ENCODE assay signal across 18 cellular contexts in the genomic region with DNA sequence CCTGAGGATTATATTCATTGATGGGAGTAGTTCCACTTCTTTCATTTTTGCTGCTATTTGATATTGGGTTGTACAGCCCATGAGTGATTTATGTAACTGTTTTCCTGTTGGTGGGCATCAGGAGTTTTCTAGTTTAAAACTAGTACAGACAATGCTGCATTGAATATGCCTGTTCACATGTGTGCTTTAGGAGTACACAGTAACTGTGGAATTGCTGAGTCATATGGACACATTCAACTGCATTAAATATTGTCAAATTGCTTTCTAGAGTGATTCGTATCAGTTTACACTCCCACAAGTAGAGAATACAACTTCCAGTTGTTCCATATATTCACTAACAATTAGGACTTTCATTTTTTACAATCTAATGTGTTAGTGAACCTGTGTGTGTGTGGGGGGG. TPM values are rescaled to one million over a fixed set of nuclear protein-coding genes. Genes with fewer than 3 reads are reported as not detected.
A peak's percentile ranks its signal among the peaks of the same experiment; 100 is the strongest.
DNase-seq lines count a peak whose midpoint lies in the region; ATAC-seq, FAIRE-seq and TF ChIP-seq lines count a peak whose summit lies in the region.
"Had no signal": no experiment of that assay in that cellular context is flagged by ENCODE, and none has a peak within 500 bp of the region (broad histone marks: within the 10 kb centered on the region; RNA-seq: fewer than 3 reads in every experiment).

No MANE protein-coding gene starts in this region.

- H3K9me3 Mint-ChIP-seq in HFFc6 (peaks cover 9% of the 10 kb centered on the region), Caco-2 (ENCODE audit: unreplicated experiment) (peaks cover 6% of the 10 kb centered on the region)
- H3K9me3 Mint-ChIP-seq: stimulated activated naive CD8-positive, alpha-beta T cell treated with anti-CD3 and anti-CD28 coated beads, Interleukin-15, Interleukin-2, amounts not matched to agents 100 ng/mL and 50 ng/mL, for 24 hours had no signal

- H3K27ac Mint-ChIP-seq in HFFc6 (peak overlapping the region; percentile 73), Caco-2 (ENCODE audit: unreplicated experiment) (no peak overlapping the region)
- H3K27ac Mint-ChIP-seq: activated CD8-positive, alpha-beta T cell treated with anti-CD3 and anti-CD28 coated beads for 36 hours; stimulated activated naive CD8-positive, alpha-beta T cell treated with anti-CD3 and anti-CD28 coated beads, Interleukin-15, Interleukin-2, amounts not matched to agents 100 ng/mL and 50 ng/mL, for 24 hours had no signal

- BruUV-seq in Caco-2 (replicated peaks; lab: Mats Ljungman, UMichigan): no TSS peak

- H3K36me3 ChIP-seq in adipocyte (ENCODE audit: control insufficient read depth, insufficient read depth, low read length, severe bottlenecking): no peaks in the 10 kb centered on the region
- no peaks in the 10 kb centered on the region for H3K36me3 ChIP-seq in Caco-2 (ENCODE audit: control insufficient read depth, insufficient read depth, low read length)
- H3K36me3 ChIP-seq: neutrophil had no signal

- CTCF ChIA-PET in A549 (lab: Yijun Ruan, JAX) (no interaction called here), Caco-2 (lab: Charles Lee) (no interaction called here)

- H3K4me1 ChIP-seq in A549 (peaks cover 22% of the 10 kb centered on the region), adipocyte (ENCODE audit: control insufficient read depth, insufficient read depth, low read length) (peaks cover 12% of the 10 kb centered on the region), Caco-2 (no peaks in the 10 kb centered on the region)

- TF ChIP-seq POLR2A in A549 (IDR thresholded peaks at IDR 0.05; ENCODE audit: low read length): no peak

- H3K36me3 Mint-ChIP-seq in HFFc6 (ENCODE audit: low read depth): peaks cover 37% of the 10 kb centered on the region
- no peaks in the 10 kb centered on the region for H3K36me3 Mint-ChIP-seq in Caco-2 (ENCODE audit: insufficient read depth, unreplicated experiment)

- peaks cover 67% of the 10 kb centered on the region for H3K4me1 Mint-ChIP-seq in HFFc6 (ENCODE audit: low read depth)
- no peaks in the 10 kb centered on the region for H3K4me1 Mint-ChIP-seq in Caco-2 (ENCODE audit: low read depth, unreplicated experiment)

- peak in 1 of 2 experiments; percentile 65; a peak in 2 of 6 replicates for ATAC-seq in A549
- ATAC-seq in GM18520 (IDR thresholded peaks at IDR 0.05; ENCODE audit: unreplicated experiment): no peak
- ATAC-seq: activated CD8-positive, alpha-beta T cell treated with anti-CD3 and anti-CD28 coated beads for 36 hours; gastroesophageal sphincter had no signal

- peak; percentile 92 for FAIRE-seq in A549 (lab: Jason Lieb, UNC)

- no peak for TF ChIP-seq EP300 in A549 (IDR thresholded peaks at IDR 0.05)

- no peaks in the 10 kb centered on the region for H3K27me3 ChIP-seq in adipocyte (replicated peaks; ENCODE audit: control insufficient read depth, insufficient read depth, low read length)
- H3K27me3 ChIP-seq in Caco-2 (replicated peaks; ENCODE audit: control insufficient read depth, insufficient read depth, low read length): no peaks in the 10 kb centered on the region; the same call in 1 of the 2 replicates
- H3K27me3 ChIP-seq: gastroesophageal sphincter, neutrophil had no signal

- TF ChIP-seq CTCF in A549 (IDR thresholded peaks at IDR 0.05) (no peak), HFFc6 (IDR thresholded peaks at IDR 0.05) (no peak), fibroblast of pulmonary artery (IDR thresholded peaks at IDR 0.05; ENCODE audit: low read length, missing control alignments) (no peak), Caco-2 (IDR thresholded peaks at IDR 0.05; ENCODE audit: insufficient read depth in 1 of 2, low read depth in 1 of 2, low read length in 1 of 2, severe bottlenecking in 1 of 2, unreplicated experiment in 1 of 2) (no peak)

- H3K4me3 ChIP-seq in A549: no peak overlapping the region
- H3K4me3 ChIP-seq in adipocyte (ENCODE audit: low read length): no peak overlapping the region
- no peak overlapping the region for H3K4me3 ChIP-seq in fibroblast of pulmonary artery (replicated peaks; ENCODE audit: low read depth, low read length)
- no peak overlapping the region for H3K4me3 ChIP-seq in Caco-2 (ENCODE audit: low read depth, low read length)
- H3K4me3 ChIP-seq: gastroesophageal sphincter, skin epidermis had no signal

- DNase-seq in A549 (ENCODE audit: low read depth in 1 of 2, low spot score in 1 of 2): peak in 1 of 2 experiments; percentile 55
- DNase-seq in HFFc6: peak; percentile 38
- DNase-seq in adipocyte (ENCODE audit: low read depth): peak; percentile 59
- peak; percentile 60 for DNase-seq in fibroblast of pulmonary artery (ENCODE audit: low read depth)
- DNase-seq in Caco-2: no peak
- no peak for DNase-seq in NCI-H524 treated with DMSO at 0.1 percent for 48 hours (lab: John Stamatoyannopoulos, UW)
- DNase-seq in DMS114 treated with DMSO at 0.1 percent for 48 hours (lab: John Stamatoyannopoulos, UW; ENCODE audit: unreplicated experiment): no peak
- DNase-seq: activated CD8-positive, alpha-beta T cell treated with anti-CD3 and anti-CD28 coated beads for 36 hours; cortex of kidney; DND-41; NCI-H2081 treated with DMSO at 0.1 percent for 48 hours; NK-92 treated with Interleukin-12 subunit alpha and Interleukin-12 subunit beta, amount 100 ng/mL, for 24 hours had no signal

- no peak for TF ChIP-seq RAD21 in A549 (conservative IDR thresholded peaks at IDR 0.05 in 1 of 2, IDR thresholded peaks at IDR 0.05 in 1 of 2)

- intact Hi-C loops in Caco-2 (cut with micrococcal nuclease; ENCODE audit: unreplicated experiment): no loop called here

- WGBS in A549 (ENCODE audit: missing lambda C conversion rate): 13% methylated on average over 1 of the region's 1 CpG

- H3K4me3 Mint-ChIP-seq in HFFc6: no peak overlapping the region
- H3K4me3 Mint-ChIP-seq in Caco-2 (ENCODE audit: unreplicated experiment): no peak overlapping the region
- H3K4me3 Mint-ChIP-seq: activated CD8-positive, alpha-beta T cell treated with anti-CD3 and anti-CD28 coated beads for 36 hours; stimulated activated naive CD8-positive, alpha-beta T cell treated with anti-CD3 and anti-CD28 coated beads, Interleukin-15, Interleukin-2, amounts not matched to agents 100 ng/mL and 50 ng/mL, for 24 hours had no signal

- H3K4me2 ChIP-seq in A549: peak overlapping the region; percentile 45

- no peak overlapping the region for H3K9ac ChIP-seq in adipocyte (ENCODE audit: low read length)

- H3K9me3 ChIP-seq in A549: peaks cover 11% of the 10 kb centered on the region; the same call in 1 of the 3 replicates
- H3K9me3 ChIP-seq in adipocyte (ENCODE audit: control insufficient read depth, low read length): peaks cover 9% of the 10 kb centered on the region
- H3K9me3 ChIP-seq in Caco-2: 0 out of 2 replicates have a peak, but pooled peaks cover 3% of the 10 kb centered on the region
- H3K9me3 ChIP-seq: neutrophil had no signal

- POLR2A ChIA-PET in A549 (lab: Yijun Ruan, JAX) (no interaction called here), Caco-2 (lab: Charles Lee) (no interaction called here)

- H3K27ac ChIP-seq in A549: peak overlapping the region; percentile 66 to 68
- H3K27ac ChIP-seq: gastroesophageal sphincter, HL-60, neutrophil, skin epidermis had no signal

- no peaks in the 10 kb centered on the region for H3K27me3 Mint-ChIP-seq in HFFc6 (ENCODE audit: insufficient read depth)
- H3K27me3 Mint-ChIP-seq in Caco-2 (ENCODE audit: insufficient read depth, unreplicated experiment): peaks cover 10% of the 10 kb centered on the region

TF ChIP-seq in A549, 52 proteins besides CTCF, POLR2A, EP300 and RAD21:
- TF ChIP-seq MAFK (IDR thresholded peaks at IDR 0.05; ENCODE audit: partially characterized antibody) (peak; percentile 97), SREBF2 (IDR thresholded peaks at IDR 0.05) (no peak), NFE2L2 (conservative IDR thresholded peaks at IDR 0.05; ENCODE audit: low read length) (peak; percentile 94), KDM5A (IDR thresholded peaks at IDR 0.05) (no peak)

RNA-seq across cellular contexts. Expression of gene THSD4, which starts 59.8 kb away (rescaled TPM):
- polyA plus RNA-seq in A549 (2011; rRNA removed): 40.7 and 47.4 TPM in 2 replicates
- polyA plus RNA-seq in A549 (2012; cell fraction: cytosol; rRNA removed): 11.8 and 13.5 TPM in 2 replicates
- 29.7 and 30.3 TPM in 2 replicates for polyA plus RNA-seq in A549 (2012; cell fraction: nucleus; rRNA removed)
- polyA plus RNA-seq in A549 (2017; fragmentation: RNase III; extraction: RNeasy Plus Mini Kit Qiagen cat#74134 plus additional on column Dnase treatment): 14.6 to 15.8 TPM (median 15.3 TPM) in 3 replicates
- polyA minus RNA-seq in A549 (2011; rRNA and poly(A)+ RNA removed): 79.8 and 103 TPM in 2 replicates
- 10 to 100 TPM; 32.7 to 39.1 (median 36.4) TPM for total RNA-seq in HFFc6 (2021; fragmentation: NEBNext Ultra II Directional; extraction: Animal tissue kit (Norgen Biotek cat#: 25700))
- total RNA-seq in Caco-2 (2022): 0.29 and 0.44 TPM in 2 replicates
- total RNA-seq: activated CD8-positive, alpha-beta T cell treated with anti-CD3 and anti-CD28 coated beads for 36 hours had no signal

Comparison
In these comparisons a context has a peak if more than half of its experiments do, and no peak if none do; other contexts are left out.
1. DNase-seq: peak in HFFc6 (single experiment), adipocyte (single experiment) and fibroblast of pulmonary artery (single experiment); none in Caco-2 (0 of 2), NCI-H524 treated with DMSO at 0.1 percent for 48 hours (single experiment) and DMS114 treated with DMSO at 0.1 percent for 48 hours (single experiment).
2. RNA of gene THSD4, which starts 59.8 kb away (total RNA-seq): 32.7 to 39.1 TPM in HFFc6; 0.29 to 0.44 TPM in Caco-2; every median in the first group is over 10 times any median in the second.